ENCODE assay signal across 21 cellular contexts in genomic region chr7:1244701-1245526, GRCh38. TPM values are rescaled to one million over a fixed set of nuclear protein-coding genes. Genes with fewer than 3 reads are reported as not detected.
"Had no signal": no experiment of that assay in that cellular context is flagged by ENCODE, and none has a peak within 500 bp of the region (broad histone marks: within the 10 kb centered on the region; RNA-seq: fewer than 3 reads in every experiment).

No MANE protein-coding gene starts in this region.

- H3K9me3 Mint-ChIP-seq: activated B cell treated with CpG ODN at 0.5 μM for 24 hours; activated CD4-positive, alpha-beta T cell treated with anti-CD3 and anti-CD28 coated beads, Interleukin-2, amount 10 ng/mL, durations not matched to agents 24 days and 14 days; activated T-helper 17 cell treated with anti-CD3 and anti-CD28 coated beads, Interleukin-2, amount 50 U/mL, for 72 hours; neural crest cell; T-helper 2 cell treated with Interferon-gamma antibody and Interleukin-4, amounts not matched to agents 5 μg/mL and 100 μg/mL, for 36 hours had no signal

- H3K9me3 ChIP-seq: ascending aorta, lower lobe of right lung, ovary, transverse colon had no signal

- H3K36me3 ChIP-seq: ascending aorta, lower lobe of right lung, ovary, transverse colon had no signal

- H3K4me3 Mint-ChIP-seq: activated B cell treated with CpG ODN at 0.5 μM for 24 hours; activated CD4-positive, alpha-beta T cell treated with anti-CD3 and anti-CD28 coated beads, Interleukin-2, amount 10 ng/mL, durations not matched to agents 24 days and 14 days; activated T-helper 17 cell treated with anti-CD3 and anti-CD28 coated beads, Interleukin-2, amount 50 U/mL, for 72 hours; T-helper 2 cell treated with Interferon-gamma antibody and Interleukin-4, amounts not matched to agents 5 μg/mL and 100 μg/mL, for 36 hours had no signal

- ATAC-seq: activated T-helper 17 cell treated with anti-CD3 and anti-CD28 coated beads, Interleukin-2, amount 50 U/mL, for 72 hours; lower lobe of right lung had no signal

- H3K27ac Mint-ChIP-seq: activated B cell treated with CpG ODN at 0.5 μM for 24 hours; activated T-helper 17 cell treated with anti-CD3 and anti-CD28 coated beads, Interleukin-2, amount 50 U/mL, for 72 hours; T-helper 2 cell treated with Interferon-gamma antibody and Interleukin-4, amounts not matched to agents 5 μg/mL and 100 μg/mL, for 36 hours had no signal

- DNase-seq: activated B cell treated with CpG ODN at 0.5 μM for 24 hours; activated naive CD4-positive, alpha-beta T cell treated with Interleukin-2 at 50 U/mL for 16 hours; hypothalamus; lower lobe of right lung; midbrain; ovary; stimulated activated CD4-positive, alpha-beta T cell treated with anti-CD3 and anti-CD28 coated beads, Interleukin-2, amount 100 ng/mL, for 48 hours; stimulated activated naive CD4-positive, alpha-beta T cell; SW 1271; transverse colon had no signal

- FAIRE-seq: bronchial epithelial cell, endometrium had no signal

- H3K4me3 ChIP-seq: ascending aorta, lower lobe of right lung, ovary, transverse colon had no signal

- H3K4me1 Mint-ChIP-seq: activated T-helper 17 cell treated with anti-CD3 and anti-CD28 coated beads, Interleukin-2, amount 50 U/mL, for 72 hours had no signal

- H3K27ac ChIP-seq: ascending aorta, lower lobe of right lung, ovary, transverse colon had no signal

RNA-seq across cellular contexts. Expression of gene UNCX, which starts 12.2 kb away (rescaled TPM):
- total RNA-seq: activated B cell treated with CpG ODN at 0.5 μM for 24 hours; activated CD4-positive, alpha-beta T cell treated with anti-CD3 and anti-CD28 coated beads, Interleukin-2, amount 10 ng/mL, durations not matched to agents 24 days and 14 days; activated T-helper 17 cell treated with anti-CD3 and anti-CD28 coated beads, Interleukin-2, amount 50 U/mL, for 72 hours; ascending aorta; bronchial epithelial cell; dermis microvascular lymphatic vessel endothelial cell; lower lobe of right lung; myocyte; ovary; skeletal muscle tissue; transverse colon had no signal
- polyA plus RNA-seq: esophagus, ovary had no signal
